In the genomic region with DNA sequence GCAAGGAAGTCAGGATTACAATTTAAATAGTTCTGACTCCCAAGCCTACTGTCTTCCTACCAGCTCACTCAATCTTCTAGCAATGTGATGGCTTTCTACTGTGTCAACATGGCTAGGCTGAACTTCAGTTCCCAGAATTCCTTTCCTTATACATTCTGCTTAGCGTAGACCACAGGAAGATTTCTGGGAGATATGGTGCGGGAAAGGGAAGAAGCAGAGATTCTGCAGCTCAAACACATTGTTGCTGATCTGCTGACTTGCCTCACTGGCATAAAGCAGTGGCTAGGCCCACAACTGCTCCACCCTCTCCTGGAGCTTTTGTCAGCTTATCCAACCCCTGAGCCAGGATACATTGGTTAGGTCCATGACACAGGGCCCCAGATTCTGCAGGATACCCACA, we compare ENCODE assay signal across 15 cellular contexts. TPM values are rescaled to one million over a fixed set of nuclear protein-coding genes. Genes with fewer than 3 reads are reported as not detected.
A peak's percentile ranks its signal among the peaks of the same experiment; 100 is the strongest.
DNase-seq lines count a peak whose midpoint lies in the region; ATAC-seq and TF ChIP-seq lines count a peak whose summit lies in the region.
"Had no signal": no experiment of that assay in that cellular context is flagged by ENCODE, and none has a peak within 500 bp of the region (broad histone marks: within the 10 kb centered on the region; RNA-seq: fewer than 3 reads in every experiment).

No MANE protein-coding gene starts in this region.

- TF ChIP-seq POLR2A in IMR-90 (IDR thresholded peaks at IDR 0.05; ENCODE audit: low read depth, low read length) = no peak

- no peak overlapping the region for H3K4me2 ChIP-seq in SK-N-SH
- no peak overlapping the region for H3K4me2 ChIP-seq in IMR-90 (ENCODE audit: low read depth, low read length)
- H3K4me2 ChIP-seq in trophoblast cell (ENCODE audit: low read length) = no peak overlapping the region
- H3K4me2 ChIP-seq in neural progenitor cell = no peak overlapping the region

- H2BK12ac ChIP-seq in trophoblast cell (ENCODE audit: low read length) = peak overlapping the region; percentile 34

- no peaks in the 10 kb centered on the region for H3K36me3 ChIP-seq in SK-N-SH (replicated peaks in 1 of 2; ENCODE audit: control insufficient read depth in 1 of 2, insufficient read depth in 2 of 2, low read length in 1 of 2)
- H3K36me3 ChIP-seq in IMR-90 (ENCODE audit: control insufficient read depth, insufficient read depth, low read length) = no peaks in the 10 kb centered on the region
- no peaks in the 10 kb centered on the region for H3K36me3 ChIP-seq in trophoblast cell (ENCODE audit: control insufficient read depth in 1 of 2, insufficient read depth in 2 of 2, low read length in 2 of 2)
- no peaks in the 10 kb centered on the region for H3K36me3 ChIP-seq in neural progenitor cell

- no peak overlapping the region for H2BK5ac ChIP-seq in IMR-90 (ENCODE audit: low read depth, low read length, poor library complexity, severe bottlenecking)
- H2BK5ac ChIP-seq in trophoblast cell (ENCODE audit: low read depth, low read length, poor library complexity) = peak overlapping the region; percentile 2

- TF ChIP-seq EP300 in SK-N-SH (IDR thresholded peaks at IDR 0.05; ENCODE audit: borderline replicate concordance in 1 of 2, low read depth in 1 of 2, low read length in 1 of 2) = no peak

- ATAC-seq in SK-N-SH treated with all-trans-retinoic acid at 6 μM for 48 hours = no peak
- ATAC-seq in IMR-90 (ENCODE audit: low read depth) = no peak
- ATAC-seq in activated CD8-positive, alpha-beta T cell treated with anti-CD3 and anti-CD28 coated beads, Interleukin-2, amount 10 ng/mL, durations not matched to agents 7 days and 5 days = no peak

- H3K27me3 Mint-ChIP-seq in activated CD8-positive, alpha-beta T cell treated with anti-CD3 and anti-CD28 coated beads, Interleukin-2, amount 10 ng/mL, durations not matched to agents 7 days and 5 days (ENCODE audit: low read depth) = peaks cover 16% of the 10 kb centered on the region
- peaks cover 3% of the 10 kb centered on the region for H3K27me3 Mint-ChIP-seq in neural progenitor cell (ENCODE audit: insufficient read depth, low read depth)
- H3K27me3 Mint-ChIP-seq: CD4-positive, alpha-beta T cell had no signal

- H3K18ac ChIP-seq in IMR-90 (ENCODE audit: low read depth, low read length) = no peak overlapping the region; the same call in 1 of the 2 replicates
- no peak overlapping the region for H3K18ac ChIP-seq in trophoblast cell (ENCODE audit: low read length)

- H4K20me1 ChIP-seq in SK-N-SH (ENCODE audit: insufficient read depth) (no peaks in the 10 kb centered on the region), IMR-90 (ENCODE audit: insufficient read depth, low read length) (no peaks in the 10 kb centered on the region), neural progenitor cell (ENCODE audit: low read depth) (no peaks in the 10 kb centered on the region)

- intact Hi-C loops in IMR-90 (cut with micrococcal nuclease) = no loop called here

- no peaks in the 10 kb centered on the region for H3K36me3 Mint-ChIP-seq in activated CD8-positive, alpha-beta T cell treated with anti-CD3 and anti-CD28 coated beads, Interleukin-2, amount 10 ng/mL, durations not matched to agents 7 days and 5 days (ENCODE audit: low read depth)
- H3K36me3 Mint-ChIP-seq in neural progenitor cell = no peaks in the 10 kb centered on the region

- H4K91ac ChIP-seq in IMR-90 (ENCODE audit: insufficient read depth, low read depth, low read length) = no peak overlapping the region
- H4K91ac ChIP-seq in trophoblast cell (ENCODE audit: low read depth, low read length) = no peak overlapping the region

- 0 out of 2 replicates have a peak overlapping the region, but pooled peaks have one; percentile 16 for H2BK120ac ChIP-seq in IMR-90 (ENCODE audit: low read depth, low read length)
- H2BK120ac ChIP-seq in trophoblast cell (ENCODE audit: insufficient read depth, low read length, poor library complexity) = peak overlapping the region; percentile 0

- H4K12ac ChIP-seq in trophoblast cell (ENCODE audit: low read depth, low read length) = no peak overlapping the region

- H3K9ac ChIP-seq in SK-N-SH (no peak overlapping the region), IMR-90 (ENCODE audit: low read depth, low read length) (no peak overlapping the region), trophoblast cell (ENCODE audit: low read length) (no peak overlapping the region), neural progenitor cell (no peak overlapping the region)

- no peak overlapping the region for H3K27ac Mint-ChIP-seq in activated CD8-positive, alpha-beta T cell treated with anti-CD3 and anti-CD28 coated beads, Interleukin-2, amount 10 ng/mL, durations not matched to agents 7 days and 5 days
- H3K27ac Mint-ChIP-seq in neural progenitor cell = no peak overlapping the region
- H3K27ac Mint-ChIP-seq: CD4-positive, alpha-beta T cell had no signal

- H3K4me3 ChIP-seq in SK-N-SH (ENCODE audit: low read depth in 2 of 2, low read length in 1 of 2) (no peak overlapping the region), IMR-90 (ENCODE audit: insufficient read depth, low read depth, low read length) (no peak overlapping the region), trophoblast cell (ENCODE audit: low read depth, low read length) (no peak overlapping the region), neural progenitor cell (no peak overlapping the region)

- H3K9me3 Mint-ChIP-seq in activated CD8-positive, alpha-beta T cell treated with anti-CD3 and anti-CD28 coated beads, Interleukin-2, amount 10 ng/mL, durations not matched to agents 7 days and 5 days (ENCODE audit: insufficient read depth) = no peaks in the 10 kb centered on the region
- no peaks in the 10 kb centered on the region for H3K9me3 Mint-ChIP-seq in neural progenitor cell
- H3K9me3 Mint-ChIP-seq: CD4-positive, alpha-beta T cell; H9 had no signal

- peak overlapping the region; percentile 64 for H3K4ac ChIP-seq in IMR-90 (ENCODE audit: low read depth, low read length)
- H3K4ac ChIP-seq in trophoblast cell (ENCODE audit: low read depth, low read length) = no peak overlapping the region

- no peaks in the 10 kb centered on the region for H3K79me2 ChIP-seq in SK-N-SH (ENCODE audit: insufficient read depth)
- peaks cover 5% of the 10 kb centered on the region for H3K79me2 ChIP-seq in trophoblast cell (ENCODE audit: control insufficient read depth, insufficient read depth, low read length, poor library complexity)
- no peaks in the 10 kb centered on the region for H3K79me2 ChIP-seq in neural progenitor cell (ENCODE audit: low read depth)

- H3K9me3 ChIP-seq in SK-N-SH (no peaks in the 10 kb centered on the region), IMR-90 (ENCODE audit: control insufficient read depth, insufficient read depth, low read length) (no peaks in the 10 kb centered on the region), trophoblast cell (ENCODE audit: insufficient read depth, low read depth, low read length) (no peaks in the 10 kb centered on the region), neural progenitor cell (ENCODE audit: low read depth) (no peaks in the 10 kb centered on the region)

- no peak overlapping the region for H3K27ac ChIP-seq in SK-N-SH (ENCODE audit: low read depth in 2 of 2, low read length in 1 of 2)
- H3K27ac ChIP-seq in IMR-90 (ENCODE audit: insufficient read depth, low read length) = no peak overlapping the region
- H3K27ac ChIP-seq in trophoblast cell (ENCODE audit: low read depth, low read length) = no peak overlapping the region
- H3K27ac ChIP-seq in neural progenitor cell = no peak overlapping the region
- H3K27ac ChIP-seq: 22Rv1 had no signal

- no peak overlapping the region for H3K4me3 Mint-ChIP-seq in activated CD8-positive, alpha-beta T cell treated with anti-CD3 and anti-CD28 coated beads, Interleukin-2, amount 10 ng/mL, durations not matched to agents 7 days and 5 days
- H3K4me3 Mint-ChIP-seq in neural progenitor cell = no peak overlapping the region
- H3K4me3 Mint-ChIP-seq: CD4-positive, alpha-beta T cell; H9 had no signal

- no peaks in the 10 kb centered on the region for H3F3A ChIP-seq in SK-N-SH (replicated peaks; ENCODE audit: insufficient read depth)
- no peaks in the 10 kb centered on the region for H3F3A ChIP-seq in neural progenitor cell (ENCODE audit: low read depth)

- TF ChIP-seq RAD21 in SK-N-SH (IDR thresholded peaks at IDR 0.05; ENCODE audit: low read length) (no peak), IMR-90 (IDR thresholded peaks at IDR 0.05; ENCODE audit: low read length) (no peak)

- H3K27me3 ChIP-seq in SK-N-SH (ENCODE audit: insufficient read depth) = no peaks in the 10 kb centered on the region; the same call in 1 of the 2 replicates
- no peaks in the 10 kb centered on the region for H3K27me3 ChIP-seq in IMR-90 (ENCODE audit: control insufficient read depth, insufficient read depth, low read length)
- H3K27me3 ChIP-seq in trophoblast cell (ENCODE audit: insufficient read depth, low read length) = no peaks in the 10 kb centered on the region
- H3K27me3 ChIP-seq in neural progenitor cell = no peaks in the 10 kb centered on the region

- H2BK20ac ChIP-seq in IMR-90 (ENCODE audit: low read depth, low read length) = peak overlapping the region; percentile 72

- CTCF ChIA-PET in SK-N-SH (lab: Yijun Ruan, JAX) (no interaction called here), IMR-90 (lab: Yijun Ruan, JAX) (no interaction called here)
- CTCF ChIA-PET in activated CD8-positive, alpha-beta T cell treated with anti-CD3 and anti-CD28 coated beads, Interleukin-2, amount 10 ng/mL, durations not matched to agents 7 days and 5 days (lab: Charles Lee) = no interaction called here

- peak overlapping the region; percentile 55; the same call in 1 of the 2 replicates for H3K14ac ChIP-seq in IMR-90 (replicated peaks; ENCODE audit: low read depth, low read length)
- no peak overlapping the region for H3K14ac ChIP-seq in trophoblast cell (ENCODE audit: low read length)

- H2AK5ac ChIP-seq in IMR-90 (ENCODE audit: low read depth, low read length) (0 out of 2 replicates have a peak overlapping the region, but pooled peaks have one; percentile 34), trophoblast cell (ENCODE audit: low read length) (no peak overlapping the region)

- BruUV-seq in IMR-90 (replicated peaks; lab: Mats Ljungman, UMichigan) = no TSS peak

- no peak overlapping the region for H4K5ac ChIP-seq in IMR-90 (ENCODE audit: low read depth, low read length)

- no peaks in the 10 kb centered on the region for H3K9me2 ChIP-seq in SK-N-SH

- H3K4me1 Mint-ChIP-seq in activated CD8-positive, alpha-beta T cell treated with anti-CD3 and anti-CD28 coated beads, Interleukin-2, amount 10 ng/mL, durations not matched to agents 7 days and 5 days (ENCODE audit: low read depth) = peaks cover 18% of the 10 kb centered on the region
- H3K4me1 Mint-ChIP-seq in neural progenitor cell = peaks cover 18% of the 10 kb centered on the region

- no peak for DNase-seq in SK-N-SH
- no peak for DNase-seq in IMR-90
- DNase-seq in islet precursor cell = peak; percentile 75
- DNase-seq in trophoblast cell = peak in 1 of 2 donors; percentile 14
- DNase-seq in activated CD8-positive, alpha-beta T cell treated with anti-CD3 and anti-CD28 coated beads, Interleukin-2, amount 10 ng/mL, durations not matched to agents 7 days and 5 days = no peak
- no peak for DNase-seq in neural progenitor cell (ENCODE audit: low spot score)
- DNase-seq in glomerular visceral epithelial cell (ENCODE audit: extremely low spot score) = no peak
- DNase-seq: CD4-positive, alpha-beta T cell; DMS153; DND-41; GDM1; GOT3; H9 had no signal

- no peak overlapping the region for H2AFZ ChIP-seq in SK-N-SH (ENCODE audit: low read depth)
- H2AFZ ChIP-seq in IMR-90 (replicated peaks; ENCODE audit: low read length, poor library complexity) = no peak overlapping the region
- H2AFZ ChIP-seq in trophoblast cell (ENCODE audit: insufficient read depth, low read length, poor library complexity) = no peak overlapping the region
- no peak overlapping the region for H2AFZ ChIP-seq in neural progenitor cell (replicated peaks)

- TF ChIP-seq CTCF in SK-N-SH (IDR thresholded peaks at IDR 0.05) (no peak), IMR-90 (conservative IDR thresholded peaks at IDR 0.05; ENCODE audit: low read depth, low read length) (no peak), neural progenitor cell (IDR thresholded peaks at IDR 0.05) (no peak)

- H3K56ac ChIP-seq in IMR-90 (ENCODE audit: extremely low read depth, insufficient read depth, low read length) = no peak overlapping the region

- 41% methylated on average over 2 of the region's 2 CpGs for WGBS in SK-N-SH (ENCODE audit: low lambda C conversion rate)
- WGBS in IMR-90 (ENCODE audit: extremely low coverage in 2 of 2, insufficient read length in 1 of 2), 2 experiments = no CpG with 5 or more reads among the region's 2 CpGs
- no CpG with 5 or more reads among the region's 2 CpGs for WGBS in trophoblast cell (ENCODE audit: extremely low coverage, insufficient coverage, insufficient read length)

- no peak overlapping the region for H2AK9ac ChIP-seq in IMR-90 (replicated peaks; ENCODE audit: low read depth, low read length, poor library complexity)

- in situ Hi-C loops in IMR-90 (cut with MboI; ENCODE audit: low sequenced_read_pairs) = no loop called here

- H4K8ac ChIP-seq in IMR-90 (ENCODE audit: low read depth in 2 of 2, low read length in 2 of 2) (peak overlapping the region in 1 of 2 experiments; percentile 52; a peak in 2 of 4 replicates), trophoblast cell (ENCODE audit: low read depth, low read length) (no peak overlapping the region)

- peaks cover 20% of the 10 kb centered on the region for H3K9me1 ChIP-seq in IMR-90 (ENCODE audit: insufficient read depth, low read length)

- dilution Hi-C loops in IMR-90 (cut with HindIII; ENCODE audit: low sequenced_read_pairs, unreplicated experiment) = no loop called here

- POLR2A ChIA-PET in SK-N-SH (lab: Yijun Ruan, JAX) (no interaction called here), IMR-90 (lab: Charles Lee; ENCODE audit: unreplicated experiment) (no interaction called here)
- POLR2A ChIA-PET in activated CD8-positive, alpha-beta T cell treated with anti-CD3 and anti-CD28 coated beads, Interleukin-2, amount 10 ng/mL, durations not matched to agents 7 days and 5 days (lab: Charles Lee) = interaction anchor here (0.6 kb wide), 1 partner anchor 61 kb away, joined by 3 read pairs; no protein-coding TSS in a partner anchor

- H3K4me1 ChIP-seq in SK-N-SH (ENCODE audit: control insufficient read depth in 1 of 2, insufficient read depth in 2 of 2, low read depth in 1 of 2, low read length in 1 of 2) = peaks cover 0 to 8% of the 10 kb centered on the region in 2 experiments; a peak in 1 of 4 replicates
- H3K4me1 ChIP-seq in IMR-90 (ENCODE audit: control insufficient read depth, insufficient read depth, low read length) = peaks cover 20% of the 10 kb centered on the region
- H3K4me1 ChIP-seq in trophoblast cell (ENCODE audit: control insufficient read depth in 1 of 2, insufficient read depth in 2 of 2, low read length in 2 of 2) = peaks cover 22 to 37% of the 10 kb centered on the region in 2 experiments
- peaks cover 3% of the 10 kb centered on the region for H3K4me1 ChIP-seq in neural progenitor cell

- H3K79me1 ChIP-seq in IMR-90 (ENCODE audit: low read depth in 1 of 2, low read length in 2 of 2) (peaks cover 3 to 9% of the 10 kb centered on the region in 2 experiments; a peak in 2 of 4 replicates), trophoblast cell (ENCODE audit: low read length) (peaks cover 18% of the 10 kb centered on the region)

- peak overlapping the region; percentile 73; the same call in 2 of the 3 replicates for H2BK15ac ChIP-seq in IMR-90 (ENCODE audit: low read depth, low read length)

- H3K23ac ChIP-seq in IMR-90 (ENCODE audit: low read depth, low read length) (no peak overlapping the region), trophoblast cell (ENCODE audit: low read length) (no peak overlapping the region)

RNA-seq across cellular contexts. Expression of a gene that starts 58.8 kb away (rescaled TPM):
- 0.12 and 0.24 TPM in 2 replicates for polyA plus RNA-seq in SK-N-SH (2012; rRNA removed)
- polyA plus RNA-seq in SK-N-SH (2012; cell fraction: cytosol; rRNA removed) = 0.05 and 0.39 TPM in 2 replicates
- polyA plus RNA-seq in SK-N-SH (2012; cell fraction: nucleus; rRNA removed) = 0.16 and 0.25 TPM in 2 replicates
- total RNA-seq in IMR-90 (2012; rRNA removed) = 5.0 and 6.4 TPM in 2 replicates
- 4.1 and 4.6 TPM in 2 replicates for polyA plus RNA-seq in IMR-90 (2012; rRNA removed)
- polyA plus RNA-seq in IMR-90 (2012; cell fraction: cytosol; rRNA removed) = 2.3 and 4.1 TPM in 2 replicates
- 3.2 and 5.9 TPM in 2 replicates for polyA plus RNA-seq in IMR-90 (2012; cell fraction: nucleus; rRNA removed; ENCODE audit: low replicate concordance)
- polyA plus RNA-seq in trophoblast cell (2013) = 18.4 and 20.0 TPM in 2 replicates
- total RNA-seq in activated CD8-positive, alpha-beta T cell treated with anti-CD3 and anti-CD28 coated beads, Interleukin-2, amount 10 ng/mL, durations not matched to agents 7 days and 5 days = 1 to 10 TPM in 1 of 2 experiments, under 1 TPM in 1; 0.61 to 1.6 TPM
- 2.9 and 3.9 TPM in 2 replicates for total RNA-seq in neural progenitor cell (ENCODE audit: low replicate concordance)
